8 cellular contexts compared by ENCODE assay signal in genomic region chr17:76672270-76672851, GRCh38.
A peak's percentile ranks its signal among the peaks of the same experiment; 100 is the strongest.
DNase-seq lines count a peak whose midpoint lies in the region; ATAC-seq lines count a peak whose summit lies in the region.

No MANE protein-coding gene starts in this region.

- H3K27ac Mint-ChIP-seq in effector memory CD8-positive, alpha-beta T cell: peak overlapping the region; percentile 92 to 96

- DNase-seq in NT2/D1 (ENCODE audit: low read depth, low spot score) (no peak), hepatic stellate cell (ENCODE audit: low spot score) (no peak)
- no peak for DNase-seq in effector memory CD8-positive, alpha-beta T cell
- no peak for DNase-seq in effector CD4-positive, alpha-beta T cell

- no peak for ATAC-seq in effector memory CD8-positive, alpha-beta T cell (replicated peaks)
- ATAC-seq in GM18867 (IDR thresholded peaks at IDR 0.05; ENCODE audit: unreplicated experiment) (no peak), GM19328 (IDR thresholded peaks at IDR 0.05; ENCODE audit: unreplicated experiment) (no peak)

- H3K27me3 ChIP-seq in NT2/D1 (ENCODE audit: insufficient read depth, insufficient read length) (no peaks in the 10 kb centered on the region), neuron (ENCODE audit: insufficient read depth, low read length) (no peaks in the 10 kb centered on the region)

- H3K27me3 Mint-ChIP-seq in effector memory CD8-positive, alpha-beta T cell: peaks cover 0 to 5% of the 10 kb centered on the region in 2 donors

- peaks cover 19% of the 10 kb centered on the region for H3K36me3 Mint-ChIP-seq in effector memory CD8-positive, alpha-beta T cell (ENCODE audit: insufficient read depth)

- peak overlapping the region; percentile 86 to 90 for H3K4me3 Mint-ChIP-seq in effector memory CD8-positive, alpha-beta T cell

- no peaks in the 10 kb centered on the region for H3K9me3 Mint-ChIP-seq in effector memory CD8-positive, alpha-beta T cell

- peak overlapping the region; percentile 68 for H3K4me3 ChIP-seq in NT2/D1 (ENCODE audit: insufficient read length, low read depth)
- H3K4me3 ChIP-seq in neuron (ENCODE audit: low read length): peak overlapping the region; percentile 89

- no peaks in the 10 kb centered on the region for H3K36me3 ChIP-seq in ES-I3 (ENCODE audit: insufficient read depth, low read length)
- peaks cover under 1% of the 10 kb centered on the region for H3K36me3 ChIP-seq in NT2/D1 (ENCODE audit: insufficient read depth, insufficient read length, low read length)
- H3K36me3 ChIP-seq in neuron (ENCODE audit: insufficient read depth, low read length): no peaks in the 10 kb centered on the region

- H3K4me1 Mint-ChIP-seq in effector memory CD8-positive, alpha-beta T cell (ENCODE audit: low read depth in 2 of 2): peaks cover 17 to 23% of the 10 kb centered on the region in 2 donors

- H3K4me1 ChIP-seq in ES-I3 (ENCODE audit: insufficient read depth, low read length) (peaks cover 18% of the 10 kb centered on the region), NT2/D1 (ENCODE audit: insufficient read depth, insufficient read length) (peaks cover 6% of the 10 kb centered on the region), neuron (ENCODE audit: insufficient read depth, low read length) (peaks cover 9% of the 10 kb centered on the region)

- H3K9me3 ChIP-seq in ES-I3 (ENCODE audit: control insufficient read depth, insufficient read depth, low read length) (no peaks in the 10 kb centered on the region), NT2/D1 (ENCODE audit: insufficient read depth, low read length) (peaks cover 6% of the 10 kb centered on the region; the same call in 1 of the 2 replicates), neuron (ENCODE audit: low read length) (no peaks in the 10 kb centered on the region)

- peak overlapping the region; percentile 83 for H3K9ac ChIP-seq in ES-I3 (ENCODE audit: low read depth, low read length)
- peak overlapping the region; percentile 83 for H3K9ac ChIP-seq in NT2/D1 (ENCODE audit: insufficient read length, low read depth)

- peak overlapping the region; percentile 68 for H2AFZ ChIP-seq in neuron (ENCODE audit: low read depth, low read length)
